In the genomic region with DNA sequence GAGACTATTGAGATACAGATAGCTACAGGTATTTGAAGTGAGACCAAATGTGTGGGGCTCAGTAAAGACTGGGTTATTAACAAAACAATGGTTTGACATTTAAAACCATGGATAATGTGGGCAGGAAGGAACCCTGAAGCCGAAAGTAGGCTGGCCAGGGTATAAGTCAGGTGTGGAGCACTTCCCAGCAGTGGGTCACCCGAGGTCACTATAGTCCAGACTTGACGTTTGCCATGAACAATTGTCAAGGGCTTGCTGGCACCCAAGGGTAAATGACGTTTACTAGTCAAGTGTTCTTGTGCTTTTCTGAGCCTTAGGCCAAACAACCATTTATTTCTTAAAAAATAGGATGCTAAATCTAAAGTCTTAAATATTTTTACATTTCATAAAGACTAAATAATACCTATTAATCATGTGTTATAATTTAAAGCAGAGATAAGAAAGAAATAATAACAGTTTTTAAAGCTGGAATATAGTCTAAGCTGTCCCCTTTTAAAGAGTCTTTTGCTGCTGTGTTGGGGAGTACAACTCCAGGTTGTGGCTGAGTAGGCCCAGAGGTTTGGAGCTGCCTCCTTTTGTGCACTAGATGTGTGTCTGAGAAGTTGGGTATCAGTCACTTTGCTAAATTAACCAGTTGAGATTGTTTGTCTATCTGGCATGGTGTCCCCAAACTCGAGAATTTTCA, we compare ENCODE assay signal across 1 cellular context.
TF ChIP-seq lines count a peak whose summit lies in the region.

No MANE protein-coding gene starts in this region.

TF ChIP-seq in HepG2, 621 proteins besides CTCF, POLR2A, EP300 and RAD21:
- no peak for TF ChIP-seq ZNF550 (CRISPR knock-in tag; IDR thresholded peaks at IDR 0.05; ENCODE audit: borderline replicate concordance)
- TF ChIP-seq SMARCC2 (IDR thresholded peaks at IDR 0.05): no peak
- TF ChIP-seq, protein P1, sequence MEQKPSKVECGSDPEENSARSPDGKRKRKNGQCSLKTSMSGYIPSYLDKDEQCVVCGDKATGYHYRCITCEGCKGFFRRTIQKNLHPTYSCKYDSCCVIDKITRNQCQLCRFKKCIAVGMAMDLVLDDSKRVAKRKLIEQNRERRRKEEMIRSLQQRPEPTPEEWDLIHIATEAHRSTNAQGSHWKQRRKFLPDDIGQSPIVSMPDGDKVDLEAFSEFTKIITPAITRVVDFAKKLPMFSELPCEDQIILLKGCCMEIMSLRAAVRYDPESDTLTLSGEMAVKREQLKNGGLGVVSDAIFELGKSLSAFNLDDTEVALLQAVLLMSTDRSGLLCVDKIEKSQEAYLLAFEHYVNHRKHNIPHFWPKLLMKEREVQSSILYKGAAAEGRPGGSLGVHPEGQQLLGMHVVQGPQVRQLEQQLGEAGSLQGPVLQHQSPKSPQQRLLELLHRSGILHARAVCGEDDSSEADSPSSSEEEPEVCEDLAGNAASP (CRISPR knock-in tag; IDR thresholded peaks at IDR 0.05; ENCODE audit: borderline replicate concordance): peak; percentile 25; the same call in 1 of the 2 replicates
